Comparison of ENCODE assay signal across 8 cellular contexts in the genomic region with DNA sequence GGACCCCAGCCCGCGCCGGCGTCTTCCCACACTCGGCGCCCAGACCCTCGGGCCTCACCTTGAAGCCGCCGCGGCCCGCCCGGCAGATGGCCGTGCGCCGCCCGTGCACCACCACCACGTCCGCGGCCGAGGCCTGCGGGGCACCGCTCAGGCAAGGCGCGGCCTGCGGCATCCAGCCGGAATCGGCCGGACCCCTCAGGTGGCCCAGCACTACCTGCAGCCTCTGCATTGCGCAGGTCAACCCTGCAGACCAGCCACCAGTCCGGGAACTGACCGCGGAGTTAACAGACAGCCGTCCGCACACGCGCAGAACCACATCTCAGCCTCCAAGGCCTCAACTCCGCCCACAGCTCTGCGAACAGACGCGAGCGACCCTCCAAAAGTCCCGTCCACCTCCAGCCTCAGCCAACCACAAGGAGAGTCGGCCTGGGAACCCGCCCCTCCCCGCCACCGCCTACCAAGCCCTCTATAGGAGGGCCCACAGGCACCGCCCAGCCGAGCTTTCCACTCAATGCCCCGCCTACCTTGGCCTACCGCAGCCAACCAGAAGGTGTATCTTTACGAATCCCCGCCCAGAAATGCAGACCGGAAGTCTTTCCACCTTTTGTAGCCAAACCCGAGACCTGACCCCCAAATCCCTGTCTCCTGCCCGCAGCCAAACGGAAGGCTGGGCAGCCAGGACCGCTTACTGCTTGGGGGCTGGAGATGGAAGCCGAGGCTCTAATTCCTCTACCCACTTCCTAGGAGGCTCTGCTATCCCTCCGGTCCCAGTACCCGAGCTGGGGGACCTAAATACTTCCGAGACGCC.
DNase-seq lines count a peak whose midpoint lies in the region; ATAC-seq and TF ChIP-seq lines count a peak whose summit lies in the region.

A gene with protein sequence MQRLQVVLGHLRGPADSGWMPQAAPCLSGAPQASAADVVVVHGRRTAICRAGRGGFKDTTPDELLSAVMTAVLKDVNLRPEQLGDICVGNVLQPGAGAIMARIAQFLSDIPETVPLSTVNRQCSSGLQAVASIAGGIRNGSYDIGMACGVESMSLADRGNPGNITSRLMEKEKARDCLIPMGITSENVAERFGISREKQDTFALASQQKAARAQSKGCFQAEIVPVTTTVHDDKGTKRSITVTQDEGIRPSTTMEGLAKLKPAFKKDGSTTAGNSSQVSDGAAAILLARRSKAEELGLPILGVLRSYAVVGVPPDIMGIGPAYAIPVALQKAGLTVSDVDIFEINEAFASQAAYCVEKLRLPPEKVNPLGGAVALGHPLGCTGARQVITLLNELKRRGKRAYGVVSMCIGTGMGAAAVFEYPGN (minus strand): TSS at position 321 of the 808 bp plus-strand sequence. CDS start 92 bp downstream, at position 229.

- TF ChIP-seq CTCF in AG09319 (IDR thresholded peaks at IDR 0.05; ENCODE audit: low read depth, low read length), result no peak

- ATAC-seq in GM19035 (IDR thresholded peaks at IDR 0.05; ENCODE audit: unreplicated experiment), result peak; percentile 86
- ATAC-seq in HG03354 (IDR thresholded peaks at IDR 0.05; ENCODE audit: poor library complexity, severe bottlenecking, unreplicated experiment), result peak; percentile 85
- peak; percentile 96 for ATAC-seq in activated CD4-positive, CD25-positive, alpha-beta regulatory T cell treated with anti-CD3 and anti-CD28 coated beads, Interleukin-2, amount 50 U/mL, for 24 hours

- DNase-seq in AG09319 (ENCODE audit: extremely low read depth, low read depth) (peak; percentile 97), NCI-H446 treated with DMSO at 0.1 percent for 48 hours (lab: John Stamatoyannopoulos, UW) (peak; percentile 89), cerebellar cortex (ENCODE audit: low spot score) (peak; percentile 100), iris pigment epithelial cell (ENCODE audit: low read depth) (peak; percentile 100)
- peak; percentile 96 for DNase-seq in stimulated activated CD4-positive, alpha-beta T cell treated with anti-CD3 and anti-CD28 coated beads, Interleukin-12 subunit alpha, Interleukin-12 subunit beta, amount 100 ng/mL, for 4 hours

Comparison
In these comparisons a context has a peak if more than half of its experiments do, and no peak if none do; other contexts are left out.
1. Peak in every context shown above with its lines: DNase-seq and ATAC-seq.